ENCODE assay signal across 11 cellular contexts in genomic region chr1:204419064-204419403, GRCh38. TPM values are rescaled to one million over a fixed set of nuclear protein-coding genes. Genes with fewer than 3 reads are reported as not detected.
A peak's percentile ranks its signal among the peaks of the same experiment; 100 is the strongest.
DNase-seq lines count a peak whose midpoint lies in the region; ATAC-seq, FAIRE-seq and TF ChIP-seq lines count a peak whose summit lies in the region.
"Had no signal": no experiment of that assay in that cellular context is flagged by ENCODE, and none has a peak within 500 bp of the region (broad histone marks: within the 10 kb centered on the region; RNA-seq: fewer than 3 reads in every experiment).

No MANE protein-coding gene starts in this region.

- H3K4me1 ChIP-seq in body of pancreas (peaks cover 47% of the 10 kb centered on the region), vagina (peaks cover 34% of the 10 kb centered on the region)

- no peaks in the 10 kb centered on the region for H3K36me3 ChIP-seq in body of pancreas (replicated peaks in 1 of 2; ENCODE audit: insufficient read depth in 1 of 2, low read depth in 2 of 2)
- H3K36me3 ChIP-seq in vagina: peaks cover 0 to 4% of the 10 kb centered on the region in 2 donors

- no peak overlapping the region for H3K27ac Mint-ChIP-seq in activated CD8-positive, alpha-beta memory T cell treated with anti-CD3 and anti-CD28 coated beads, Interleukin-2, amount 10 ng/mL, durations not matched to agents 7 days and 5 days
- peak overlapping the region; percentile 17 for H3K27ac Mint-ChIP-seq in mesothelial cell of epicardium

- peaks cover 7% of the 10 kb centered on the region for H3K36me3 Mint-ChIP-seq in activated CD8-positive, alpha-beta memory T cell treated with anti-CD3 and anti-CD28 coated beads, Interleukin-2, amount 10 ng/mL, durations not matched to agents 7 days and 5 days
- H3K36me3 Mint-ChIP-seq in mesothelial cell of epicardium: peaks cover 4% of the 10 kb centered on the region

- CTCF ChIA-PET in activated CD8-positive, alpha-beta memory T cell treated with anti-CD3 and anti-CD28 coated beads, Interleukin-2, amount 10 ng/mL, durations not matched to agents 7 days and 5 days (lab: Charles Lee): interaction anchor here (4.7 kb wide), 1 partner anchor 12 kb away, joined by 30 read pairs; no protein-coding TSS in a partner anchor

- H3K9me3 Mint-ChIP-seq in activated CD8-positive, alpha-beta memory T cell treated with anti-CD3 and anti-CD28 coated beads, Interleukin-2, amount 10 ng/mL, durations not matched to agents 7 days and 5 days (ENCODE audit: low read depth): no peaks in the 10 kb centered on the region
- no peaks in the 10 kb centered on the region for H3K9me3 Mint-ChIP-seq in mesothelial cell of epicardium

- H3K27me3 ChIP-seq in body of pancreas: no peaks in the 10 kb centered on the region
- no peaks in the 10 kb centered on the region for H3K27me3 ChIP-seq in vagina

- DNase-seq in activated CD8-positive, alpha-beta memory T cell treated with anti-CD3 and anti-CD28 coated beads, Interleukin-2, amount 10 ng/mL, durations not matched to agents 7 days and 5 days: peak; percentile 21
- DNase-seq in activated CD8-positive, alpha-beta memory T cell treated with anti-CD3 and anti-CD28 coated beads, Interleukin-2, amount 50 U/mL, for 4 hours: no peak
- DNase-seq in body of pancreas (peak in 2 of 4 donors; percentile 34 to 36), mesothelial cell of epicardium (ENCODE audit: low spot score in 2 of 2, unreplicated experiment in 2 of 2) (no peak), vagina (ENCODE audit: extremely low spot score in 2 of 2) (peak in 1 of 2 donors; percentile 80), NCI-H524 (lab: John Stamatoyannopoulos, UW) (no peak), anterior cingulate cortex (lab: John Stamatoyannopoulos, UW) (no peak), D721Med (ENCODE audit: insufficient read length, low spot score) (no peak)
- DNase-seq: effector CD8-positive, alpha-beta T cell; NCI-H748 treated with DMSO at 0.1 percent for 48 hours had no signal

- H3K4me3 ChIP-seq in body of pancreas (no peak overlapping the region), vagina (no peak overlapping the region)

- no peak for ATAC-seq in activated CD8-positive, alpha-beta memory T cell treated with anti-CD3 and anti-CD28 coated beads, Interleukin-2, amount 10 ng/mL, durations not matched to agents 7 days and 5 days
- ATAC-seq in body of pancreas: peak; percentile 54

- FAIRE-seq in D721Med (lab: Jason Lieb, UNC): no peak
- FAIRE-seq: GM19239 had no signal

- peak overlapping the region in 3 of 4 donors; percentile 77 to 85 (median 84) for H3K27ac ChIP-seq in body of pancreas
- peak overlapping the region; percentile 94 for H3K27ac ChIP-seq in vagina

- no peaks in the 10 kb centered on the region for H3K27me3 Mint-ChIP-seq in activated CD8-positive, alpha-beta memory T cell treated with anti-CD3 and anti-CD28 coated beads, Interleukin-2, amount 10 ng/mL, durations not matched to agents 7 days and 5 days
- no peaks in the 10 kb centered on the region for H3K27me3 Mint-ChIP-seq in mesothelial cell of epicardium (ENCODE audit: low read depth)

- peaks cover 31% of the 10 kb centered on the region for H3K4me1 Mint-ChIP-seq in activated CD8-positive, alpha-beta memory T cell treated with anti-CD3 and anti-CD28 coated beads, Interleukin-2, amount 10 ng/mL, durations not matched to agents 7 days and 5 days
- peaks cover 33% of the 10 kb centered on the region for H3K4me1 Mint-ChIP-seq in mesothelial cell of epicardium

- TF ChIP-seq POLR2A in body of pancreas (IDR thresholded peaks at IDR 0.05) (no peak), vagina (IDR thresholded peaks at IDR 0.05) (no peak)

- no peaks in the 10 kb centered on the region for H3K9me3 ChIP-seq in body of pancreas
- H3K9me3 ChIP-seq in vagina: no peaks in the 10 kb centered on the region

- TF ChIP-seq CTCF in body of pancreas (IDR thresholded peaks at IDR 0.05) (no peak), mesothelial cell of epicardium (IDR thresholded peaks at IDR 0.05; ENCODE audit: unreplicated experiment) (no peak), vagina (IDR thresholded peaks at IDR 0.05) (no peak), D721Med (IDR thresholded peaks at IDR 0.05; ENCODE audit: insufficient read depth, missing control alignments) (no peak)

- H3K4me3 Mint-ChIP-seq in activated CD8-positive, alpha-beta memory T cell treated with anti-CD3 and anti-CD28 coated beads, Interleukin-2, amount 10 ng/mL, durations not matched to agents 7 days and 5 days: no peak overlapping the region
- H3K4me3 Mint-ChIP-seq in mesothelial cell of epicardium: no peak overlapping the region

- intact Hi-C loops in body of pancreas (cut with DNase I) (no loop called here), vagina (cut with DNase I) (no loop called here)

RNA-seq across cellular contexts. Expression of gene PPP1R15B, which starts 7.4 kb away (rescaled TPM):
- total RNA-seq in activated CD8-positive, alpha-beta memory T cell treated with anti-CD3 and anti-CD28 coated beads, Interleukin-2, amount 10 ng/mL, durations not matched to agents 7 days and 5 days: 10 to 100 TPM; 75.5 to 81.7 TPM
- total RNA-seq in body of pancreas: 10 to 100 TPM; 32.9 to 34.3 TPM
- total RNA-seq in mesothelial cell of epicardium: 56.2 to 57.5 TPM (median 57.5 TPM) in 3 replicates
- 42.0 TPM for total RNA-seq in vagina

RNA-seq across cellular contexts. Expression of gene PLEKHA6, which starts 59.3 kb away (rescaled TPM):
- under 1 TPM; 0.02 to 0.29 TPM for total RNA-seq in activated CD8-positive, alpha-beta memory T cell treated with anti-CD3 and anti-CD28 coated beads, Interleukin-2, amount 10 ng/mL, durations not matched to agents 7 days and 5 days
- total RNA-seq in body of pancreas (10 to 100 TPM; 10.9 to 20.4 TPM), mesothelial cell of epicardium (29.7 to 34.0 TPM (median 32.2 TPM) in 3 replicates), vagina (15.0 TPM)

Comparison
In these comparisons a context has a peak if more than half of its experiments do, and no peak if none do; other contexts are left out.
1. RNA of gene PLEKHA6, which starts 59.3 kb away (total RNA-seq): 29.7 to 34.0 TPM in mesothelial cell of epicardium, 10.9 to 20.4 TPM in body of pancreas and 15.0 TPM in vagina (single experiment); 0.02 to 0.29 TPM in activated CD8-positive, alpha-beta memory T cell treated with anti-CD3 and anti-CD28 coated beads, Interleukin-2, amount 10 ng/mL, durations not matched to agents 7 days and 5 days; every median in the first group is over 4 times any median in the second.